ENCODE assay signal across 1 cellular context in genomic region chr9:83979812-83980394, GRCh38.
TF ChIP-seq lines count a peak whose summit lies in the region.

TSS of gene HNRNPK (minus strand) at chr9:83980215. CDS start at chr9:83978252, 1,963 bp downstream.

TF ChIP-seq in K562, 482 proteins besides CTCF, POLR2A, EP300 and RAD21 (continued from another document and continues in another):
- TF ChIP-seq ZFP36 (IDR thresholded peaks at IDR 0.05; ENCODE audit: low read depth, low read length, partially characterized antibody) (peak; percentile 11), ZNF512 (tag; IDR thresholded peaks at IDR 0.05) (no peak), VEZF1 (CRISPR knock-in tag; IDR thresholded peaks at IDR 0.05) (peak; percentile 79), POLR2H (tag; IDR thresholded peaks at IDR 0.05; ENCODE audit: low read depth) (0 out of 2 replicates have a peak, but pooled peaks have one; percentile 85), ZNF740 (CRISPR knock-in tag; IDR thresholded peaks at IDR 0.05) (no peak), ZNF740 (tag; IDR thresholded peaks at IDR 0.05) (no peak; a peak in 1 of 4 replicates), EP400 (IDR thresholded peaks at IDR 0.05) (no peak; the same call in none of the 2 replicates), MNT (conservative IDR thresholded peaks at IDR 0.05) (peak; percentile 29 to 72; a peak in 2 of 4 replicates), BRF1 (IDR thresholded peaks at IDR 0.05; ENCODE audit: borderline replicate concordance, extremely low read depth, insufficient read length) (no peak), ZNF785 (CRISPR knock-in tag; IDR thresholded peaks at IDR 0.05) (no peak), ZNF830 (CRISPR knock-in tag; IDR thresholded peaks at IDR 0.05) (peak; percentile 50; the same call in 1 of the 2 replicates), ZSCAN29 (IDR thresholded peaks at IDR 0.05) (no peak), RBM17 (IDR thresholded peaks at IDR 0.05; ENCODE audit: borderline replicate concordance, low read depth, low read length) (no peak), ZNF592 (IDR thresholded peaks at IDR 0.05) (no peak), NR1H2 (CRISPR knock-in tag; IDR thresholded peaks at IDR 0.05) (no peak; the same call in 1 of the 2 replicates), ATF1 (CRISPR knock-in tag; IDR thresholded peaks at IDR 0.05) (peak; percentile 49), ATF1 (tag; IDR thresholded peaks at IDR 0.05) (peak; percentile 95), GMEB1 (CRISPR knock-in tag; IDR thresholded peaks at IDR 0.05) (peak; percentile 65), ZBTB2 (IDR thresholded peaks at IDR 0.05) (no peak), ZNF384 (IDR thresholded peaks at IDR 0.05; ENCODE audit: low read depth, low read length) (no peak), ARID2 (IDR thresholded peaks at IDR 0.05) (no peak), ZBTB7A (IDR thresholded peaks at IDR 0.05; ENCODE audit: borderline replicate concordance, control insufficient read depth, low read depth, low read length) (no peak), CREM (IDR thresholded peaks at IDR 0.05; ENCODE audit: low read depth) (peak; percentile 88), TGIF2 (CRISPR knock-in tag; IDR thresholded peaks at IDR 0.05) (no peak), POLR2AphosphoS5 (IDR thresholded peaks at IDR 0.05; ENCODE audit: control insufficient read depth, insufficient read depth, low read depth, low read length) (no peak), SIRT6 (IDR thresholded peaks at IDR 0.05; ENCODE audit: low read depth, low read length) (no peak), SAP30 (IDR thresholded peaks at IDR 0.05; ENCODE audit: borderline replicate concordance, insufficient read depth, low read depth, low read length, poor library complexity, severe bottlenecking) (peak; percentile 22), PML (IDR thresholded peaks at IDR 0.05; ENCODE audit: low read length) (no peak; the same call in 1 of the 2 replicates), FOXA1 (IDR thresholded peaks at IDR 0.05; ENCODE audit: borderline replicate concordance) (no peak), E2F6 (IDR thresholded peaks at IDR 0.05; ENCODE audit: borderline replicate concordance in 1 of 2, extremely low read depth in 1 of 2, insufficient read depth in 1 of 2, insufficient read length in 1 of 2, low read depth in 1 of 2, low read length in 1 of 2, poor library complexity in 1 of 2, severe bottlenecking in 1 of 2) (peak in 1 of 2 experiments; percentile 7), GTF2E2 (tag; IDR thresholded peaks at IDR 0.05) (no peak), JUN (IDR thresholded peaks at IDR 0.05; ENCODE audit: borderline replicate concordance, low read depth, low read length) (no peak), JUN (CRISPR knock-in tag; IDR thresholded peaks at IDR 0.05; ENCODE audit: borderline replicate concordance) (no peak), SMARCB1 (IDR thresholded peaks at IDR 0.05; ENCODE audit: insufficient read length, low read depth) (no peak), XRCC3 (IDR thresholded peaks at IDR 0.05) (no peak), TRIM25 (IDR thresholded peaks at IDR 0.05; ENCODE audit: borderline replicate concordance) (no peak), STAT6 (CRISPR knock-in tag; IDR thresholded peaks at IDR 0.05) (no peak), NFRKB (IDR thresholded peaks at IDR 0.05; ENCODE audit: low read depth) (peak; percentile 92; the same call in 1 of the 2 replicates), ZBTB12 (CRISPR knock-in tag; IDR thresholded peaks at IDR 0.05) (peak; percentile 58; the same call in 1 of the 2 replicates), ZNF717 (CRISPR knock-in tag; IDR thresholded peaks at IDR 0.05) (no peak), NFE2 (IDR thresholded peaks at IDR 0.05; ENCODE audit: low read depth) (no peak), IRF2 (CRISPR knock-in tag; IDR thresholded peaks at IDR 0.05) (no peak), LARP7 (IDR thresholded peaks at IDR 0.05) (no peak), HDAC2 (IDR thresholded peaks at IDR 0.05) (no peak)
